In the genomic region with DNA sequence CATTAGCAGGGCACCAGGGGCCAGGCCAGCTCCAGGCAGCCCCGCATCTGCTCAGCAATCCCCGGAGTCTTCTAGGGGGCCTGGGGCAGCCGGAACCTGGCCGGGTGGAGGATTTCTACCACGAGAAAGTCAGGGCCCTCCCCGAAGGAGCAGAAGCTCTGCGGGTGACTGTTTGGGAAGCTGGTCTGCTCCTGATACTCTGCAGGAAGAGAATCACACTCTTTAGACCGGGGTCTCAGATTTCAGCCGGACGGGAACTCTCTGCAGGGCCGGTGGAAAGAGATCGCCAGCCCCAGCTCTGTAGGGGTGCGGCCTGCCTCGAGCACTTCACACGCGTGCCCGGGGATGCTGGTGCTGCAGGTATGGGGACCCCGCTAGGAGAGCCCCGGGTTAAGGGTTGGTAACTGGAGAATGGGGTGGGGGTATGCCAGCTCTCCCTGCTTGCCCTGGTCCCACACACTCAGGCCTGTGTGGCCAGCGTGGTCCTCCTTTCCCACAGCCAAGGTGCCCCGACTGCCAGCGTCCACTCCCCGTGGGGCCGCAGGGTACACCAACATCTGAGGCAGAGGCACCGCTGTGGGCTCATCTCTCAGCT, we compare ENCODE assay signal across 11 cellular contexts. TPM values are rescaled to one million over a fixed set of nuclear protein-coding genes. Genes with fewer than 3 reads are reported as not detected.
DNase-seq lines count a peak whose midpoint lies in the region; ATAC-seq and TF ChIP-seq lines count a peak whose summit lies in the region.
"Had no signal": no experiment of that assay in that cellular context is flagged by ENCODE, and none has a peak within 500 bp of the region (broad histone marks: within the 10 kb centered on the region; RNA-seq: fewer than 3 reads in every experiment).

No MANE protein-coding gene starts in this region.

- H3K36me3 Mint-ChIP-seq in brain, result peaks cover 16% of the 10 kb centered on the region

- ATAC-seq in left cardiac atrium, result no peak
- no peak for ATAC-seq in heart right ventricle
- ATAC-seq in HG02623 (IDR thresholded peaks at IDR 0.05; ENCODE audit: unreplicated experiment), result no peak
- no peak for ATAC-seq in HG03432 (IDR thresholded peaks at IDR 0.05; ENCODE audit: unreplicated experiment)
- ATAC-seq in HG03097 (IDR thresholded peaks at IDR 0.05; ENCODE audit: low FRiP score, unreplicated experiment), result no peak

- H3K9me3 Mint-ChIP-seq in brain, result peaks cover 0 to 2% (median 0%) of the 10 kb centered on the region in 5 experiments
- H3K9me3 Mint-ChIP-seq: stimulated activated naive CD8-positive, alpha-beta T cell treated with anti-CD3 and anti-CD28 coated beads, Interleukin-15, Interleukin-2, amounts not matched to agents 100 ng/mL and 50 ng/mL, for 24 hours had no signal

- DNase-seq in left cardiac atrium (peak; percentile 16), heart right ventricle (no peak), T1000 (lab: John Stamatoyannopoulos, UW) (no peak)
- DNase-seq: C1 segment of cervical spinal cord had no signal

- WGBS in heart right ventricle, 2 donors, result 79 to 82% methylated on average over 25 of the region's 25 CpGs

- no peak for TF ChIP-seq CTCF in heart right ventricle (IDR thresholded peaks at IDR 0.05)
- TF ChIP-seq CTCF in brain (conservative IDR thresholded peaks at IDR 0.05), result no peak

- H3K27ac ChIP-seq in heart right ventricle (peak overlapping the region in 1 of 10 donors; percentile 20), mucosa of rectum (ENCODE audit: low read depth in 2 of 2, low read length in 2 of 2) (peak overlapping the region; percentile 65 to 67)
- H3K27ac ChIP-seq: VCaP had no signal

- H3K27ac Mint-ChIP-seq in brain, result peak overlapping the region; percentile 38 to 98 (median 86)

- H3K4me3 Mint-ChIP-seq in brain, result peak overlapping the region in 2 of 5 experiments; percentile 60 to 66
- H3K4me3 Mint-ChIP-seq: stimulated activated naive CD8-positive, alpha-beta T cell treated with anti-CD3 and anti-CD28 coated beads, Interleukin-15, Interleukin-2, amounts not matched to agents 100 ng/mL and 50 ng/mL, for 24 hours had no signal

- H3K27me3 Mint-ChIP-seq in brain, result no peaks in the 10 kb centered on the region
- H3K27me3 Mint-ChIP-seq: stimulated activated naive CD8-positive, alpha-beta T cell treated with anti-CD3 and anti-CD28 coated beads, Interleukin-15, Interleukin-2, amounts not matched to agents 100 ng/mL and 50 ng/mL, for 24 hours had no signal

- peaks cover 0 to 64% (median 22%) of the 10 kb centered on the region in 9 donors for H3K4me1 ChIP-seq in heart right ventricle
- peaks cover 35 to 37% of the 10 kb centered on the region in 2 donors for H3K4me1 ChIP-seq in mucosa of rectum (ENCODE audit: control insufficient read depth in 2 of 2, insufficient read depth in 2 of 2, low read length in 2 of 2)

- no peak overlapping the region for H3K9ac ChIP-seq in mucosa of rectum (ENCODE audit: low read depth in 1 of 2, low read length in 2 of 2)

- H3K9me3 ChIP-seq in heart right ventricle (no peaks in the 10 kb centered on the region), mucosa of rectum (ENCODE audit: control insufficient read depth in 2 of 2, low read length in 2 of 2) (no peaks in the 10 kb centered on the region)

- H3K27me3 ChIP-seq in heart right ventricle, result no peaks in the 10 kb centered on the region
- no peaks in the 10 kb centered on the region for H3K27me3 ChIP-seq in mucosa of rectum (ENCODE audit: control insufficient read depth in 2 of 2, insufficient read depth in 2 of 2, low read length in 2 of 2)

- peaks cover 79% of the 10 kb centered on the region for H3K4me1 Mint-ChIP-seq in brain

- intact Hi-C loops in left cardiac atrium (cut with DNase I) (no loop called here), heart right ventricle (cut with DNase I) (no loop called here)

- peaks cover 0 to 22% (median 0%) of the 10 kb centered on the region in 9 donors for H3K36me3 ChIP-seq in heart right ventricle
- H3K36me3 ChIP-seq in mucosa of rectum (ENCODE audit: control insufficient read depth in 2 of 2, insufficient read depth in 2 of 2, low read length in 2 of 2), result no peaks in the 10 kb centered on the region

- no peak overlapping the region for H3K4me3 ChIP-seq in heart right ventricle
- H3K4me3 ChIP-seq in mucosa of rectum (ENCODE audit: low read length in 2 of 2), result no peak overlapping the region

RNA-seq across cellular contexts. Expression of gene RASA3, which starts 20.1 kb away (rescaled TPM):
- 10 to 100 TPM; 19.9 to 20.1 TPM for total RNA-seq in left cardiac atrium
- 10 to 100 TPM in 7 of 10 donors, 1 to 10 TPM in 3; 7.3 to 16.9 (median 10.6) TPM for total RNA-seq in heart right ventricle
- 1 to 10 TPM; 6.8 to 7.3 TPM for polyA plus RNA-seq in heart right ventricle
- 12.4 TPM for polyA plus RNA-seq in brain (ENCODE audit: insufficient read depth, low read depth, low replicate concordance)
